Comparison of ENCODE assay signal across 9 cellular contexts in the genomic region with DNA sequence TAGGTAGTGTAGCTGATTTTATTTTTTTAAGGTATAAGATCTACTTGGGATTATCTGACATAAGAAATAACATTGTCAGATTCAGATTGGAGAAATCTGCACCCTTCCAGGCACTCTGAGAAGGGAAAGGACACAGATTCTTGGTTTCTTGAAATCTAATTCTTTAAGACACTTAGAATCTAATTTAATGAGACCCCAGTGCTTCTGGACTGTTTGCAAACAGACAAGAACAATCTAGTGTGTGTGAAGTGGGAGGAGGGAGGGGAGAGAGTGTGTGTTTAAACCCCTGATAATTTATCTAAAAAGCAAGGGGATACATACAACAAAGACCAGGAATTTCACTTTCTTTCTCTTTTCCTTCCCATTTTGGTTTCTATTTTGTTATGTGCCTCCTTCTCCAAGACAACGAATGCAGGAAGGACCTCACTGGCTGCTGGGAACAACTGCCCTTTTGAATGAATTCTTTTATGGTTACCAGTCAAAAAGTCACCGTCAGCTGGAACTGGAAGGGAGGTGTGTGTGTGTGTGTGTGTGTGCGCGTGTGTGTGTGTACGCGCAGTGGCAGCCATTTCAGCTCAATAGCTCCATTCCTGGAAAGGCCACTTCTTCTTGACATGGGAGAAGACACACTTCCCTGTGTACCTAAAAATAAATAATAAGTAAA.
DNase-seq lines count a peak whose midpoint lies in the region; ATAC-seq and TF ChIP-seq lines count a peak whose summit lies in the region.
"Had no signal": no experiment of that assay in that cellular context is flagged by ENCODE, and none has a peak within 500 bp of the region (broad histone marks: within the 10 kb centered on the region; RNA-seq: fewer than 3 reads in every experiment).

No MANE protein-coding gene starts in this region.

- ATAC-seq in activated naive CD8-positive, alpha-beta T cell treated with anti-CD3 and anti-CD28 coated beads, Interleukin-2, amount 10 ng/mL, durations not matched to agents 7 days and 5 days (ENCODE audit: low read depth), result no peak
- ATAC-seq in thoracic aorta (ENCODE audit: insufficient number of reproducible peaks, low FRiP score, low read depth) (peak; percentile 39), HG02623 (IDR thresholded peaks at IDR 0.05; ENCODE audit: unreplicated experiment) (no peak)

- no peaks in the 10 kb centered on the region for H3K27me3 Mint-ChIP-seq in activated naive CD8-positive, alpha-beta T cell treated with anti-CD3 and anti-CD28 coated beads, Interleukin-2, amount 10 ng/mL, durations not matched to agents 7 days and 5 days

- POLR2A ChIA-PET in activated naive CD8-positive, alpha-beta T cell treated with anti-CD3 and anti-CD28 coated beads, Interleukin-2, amount 10 ng/mL, durations not matched to agents 7 days and 5 days (lab: Charles Lee), result interaction anchor here (0.9 kb wide), 1 partner anchor 122 kb away, joined by 3 read pairs; no protein-coding TSS in a partner anchor

- no peaks in the 10 kb centered on the region for H3K36me3 ChIP-seq in thoracic aorta

- DNase-seq in NCI-H82 (lab: John Stamatoyannopoulos, UW), result peak; percentile 16
- no peak for DNase-seq in NCI-H82 treated with DMSO at 0.1 percent for 48 hours (lab: John Stamatoyannopoulos, UW; ENCODE audit: unreplicated experiment)
- DNase-seq in activated naive CD8-positive, alpha-beta T cell treated with anti-CD3 and anti-CD28 coated beads, Interleukin-2, amount 10 ng/mL, durations not matched to agents 7 days and 5 days, result no peak
- DNase-seq in iris pigment epithelial cell (ENCODE audit: low read depth), result peak; percentile 82
- no peak for DNase-seq in thoracic aorta (ENCODE audit: low spot score)
- no peak for DNase-seq in NCI-H1048 (lab: John Stamatoyannopoulos, UW)
- no peak for DNase-seq in AML-193 (lab: John Stamatoyannopoulos, UW)
- DNase-seq: CD4-positive, CD25-positive, alpha-beta regulatory T cell had no signal

- TF ChIP-seq CTCF in thoracic aorta (IDR thresholded peaks at IDR 0.05), result no peak

- peak overlapping the region; percentile 22 to 37 for H3K27ac ChIP-seq in thoracic aorta

- H3K36me3 Mint-ChIP-seq in activated naive CD8-positive, alpha-beta T cell treated with anti-CD3 and anti-CD28 coated beads, Interleukin-2, amount 10 ng/mL, durations not matched to agents 7 days and 5 days, result peaks cover 1% of the 10 kb centered on the region
- H3K36me3 Mint-ChIP-seq: CD4-positive, CD25-positive, alpha-beta regulatory T cell had no signal

- H3K27me3 ChIP-seq in thoracic aorta (replicated peaks; ENCODE audit: insufficient read depth), result no peaks in the 10 kb centered on the region

- no peaks in the 10 kb centered on the region for H3K9me3 ChIP-seq in thoracic aorta

- H3K4me3 Mint-ChIP-seq in activated naive CD8-positive, alpha-beta T cell treated with anti-CD3 and anti-CD28 coated beads, Interleukin-2, amount 10 ng/mL, durations not matched to agents 7 days and 5 days, result peak overlapping the region; percentile 52
- H3K4me3 Mint-ChIP-seq: CD4-positive, CD25-positive, alpha-beta regulatory T cell had no signal

- H3K4me1 ChIP-seq in thoracic aorta (ENCODE audit: control insufficient read depth in 1 of 2, low read depth in 2 of 2), result peaks cover 16 to 19% of the 10 kb centered on the region in 2 donors

- H3K4me1 Mint-ChIP-seq in activated naive CD8-positive, alpha-beta T cell treated with anti-CD3 and anti-CD28 coated beads, Interleukin-2, amount 10 ng/mL, durations not matched to agents 7 days and 5 days, result peaks cover 41% of the 10 kb centered on the region

- peak overlapping the region; percentile 38 for H3K4me3 ChIP-seq in thoracic aorta

- H3K27ac Mint-ChIP-seq in activated naive CD8-positive, alpha-beta T cell treated with anti-CD3 and anti-CD28 coated beads, Interleukin-2, amount 10 ng/mL, durations not matched to agents 7 days and 5 days, result peak overlapping the region; percentile 42

- no peaks in the 10 kb centered on the region for H3K9me3 Mint-ChIP-seq in activated naive CD8-positive, alpha-beta T cell treated with anti-CD3 and anti-CD28 coated beads, Interleukin-2, amount 10 ng/mL, durations not matched to agents 7 days and 5 days

Comparison
In these comparisons a context has a peak if more than half of its experiments do, and no peak if none do; other contexts are left out.
1. DNase-seq: peak in NCI-H82 (single experiment) and iris pigment epithelial cell (single experiment); none in NCI-H82 treated with DMSO at 0.1 percent for 48 hours (single experiment), activated naive CD8-positive, alpha-beta T cell treated with anti-CD3 and anti-CD28 coated beads, Interleukin-2, amount 10 ng/mL, durations not matched to agents 7 days and 5 days (single experiment), thoracic aorta (single experiment), NCI-H1048 (single experiment) and AML-193 (0 of 2).